ENCODE assay signal across 1 cellular context in genomic region chr22:36411589-36412258, GRCh38.
TF ChIP-seq lines count a peak whose summit lies in the region.

No MANE protein-coding gene starts in this region.

TF ChIP-seq in HepG2, 621 proteins besides CTCF, POLR2A, EP300 and RAD21 (continued from another document):
- peak; percentile 60 for TF ChIP-seq FOXP4 (CRISPR knock-in tag; IDR thresholded peaks at IDR 0.05)
- no peak for TF ChIP-seq GABPA (IDR thresholded peaks at IDR 0.05; ENCODE audit: low read depth, low read length)
- peak; percentile 42; the same call in 1 of the 2 replicates for TF ChIP-seq GABPA (CRISPR knock-in tag; IDR thresholded peaks at IDR 0.05; ENCODE audit: low read depth)
- TF ChIP-seq NFKBIZ (CRISPR knock-in tag; IDR thresholded peaks at IDR 0.05), result 0 out of 2 replicates have a peak, but pooled peaks have one; percentile 18
- no peak for TF ChIP-seq ZFYVE20 (CRISPR knock-in tag; IDR thresholded peaks at IDR 0.05; ENCODE audit: borderline replicate concordance, low read depth)
- peak; percentile 38; the same call in 1 of the 2 replicates for TF ChIP-seq ZMYM4 (CRISPR knock-in tag; IDR thresholded peaks at IDR 0.05)
- TF ChIP-seq LRRFIP1 (CRISPR knock-in tag; conservative IDR thresholded peaks at IDR 0.05), result no peak
- no peak for TF ChIP-seq SOX6 (IDR thresholded peaks at IDR 0.05)
- TF ChIP-seq SOX6 (CRISPR knock-in tag; IDR thresholded peaks at IDR 0.05), result peak; percentile 75
- TF ChIP-seq CBX5 (CRISPR knock-in tag; IDR thresholded peaks at IDR 0.05; ENCODE audit: borderline replicate concordance), result no peak
- TF ChIP-seq KLF12 (CRISPR knock-in tag; IDR thresholded peaks at IDR 0.05; ENCODE audit: borderline replicate concordance), result no peak
- TF ChIP-seq BRD4 (CRISPR knock-in tag; IDR thresholded peaks at IDR 0.05), result no peak
- no peak for TF ChIP-seq ZNF660 (CRISPR knock-in tag; IDR thresholded peaks at IDR 0.05; ENCODE audit: borderline replicate concordance, low read depth)
- TF ChIP-seq GFI1 (CRISPR knock-in tag; IDR thresholded peaks at IDR 0.05; ENCODE audit: borderline replicate concordance), result 0 out of 2 replicates have a peak, but pooled peaks have one; percentile 22
- TF ChIP-seq ZBTB14 (CRISPR knock-in tag; IDR thresholded peaks at IDR 0.05), result no peak
- 0 out of 2 replicates have a peak, but pooled peaks have one; percentile 48 for TF ChIP-seq MEF2D (CRISPR knock-in tag; IDR thresholded peaks at IDR 0.05)
- peak; percentile 93 for TF ChIP-seq ZNF770 (CRISPR knock-in tag; IDR thresholded peaks at IDR 0.05)
- TF ChIP-seq TOPORS (CRISPR knock-in tag; IDR thresholded peaks at IDR 0.05), result no peak
- TF ChIP-seq ESRRA (CRISPR knock-in tag; IDR thresholded peaks at IDR 0.05; ENCODE audit: low read depth), result peak; percentile 50; the same call in 1 of the 2 replicates
- TF ChIP-seq KDM6A (CRISPR knock-in tag; IDR thresholded peaks at IDR 0.05; ENCODE audit: low read depth), result peak; percentile 16; the same call in 1 of the 2 replicates
- no peak for TF ChIP-seq ZNF563 (CRISPR knock-in tag; IDR thresholded peaks at IDR 0.05)
- no peak for TF ChIP-seq HOXD1 (CRISPR knock-in tag; IDR thresholded peaks at IDR 0.05)
- no peak for TF ChIP-seq E2F1 (CRISPR knock-in tag; IDR thresholded peaks at IDR 0.05)
- no peak for TF ChIP-seq PREB (CRISPR knock-in tag; IDR thresholded peaks at IDR 0.05)
- TF ChIP-seq DMAP1 (CRISPR knock-in tag; IDR thresholded peaks at IDR 0.05), result no peak
- peak; percentile 30; the same call in 1 of the 2 replicates for TF ChIP-seq ZNF331 (CRISPR knock-in tag; IDR thresholded peaks at IDR 0.05)
- TF ChIP-seq MAX (IDR thresholded peaks at IDR 0.05), result peak; percentile 68
- no peak for TF ChIP-seq ZNF609 (CRISPR knock-in tag; IDR thresholded peaks at IDR 0.05; ENCODE audit: borderline replicate concordance)
- peak; percentile 68 for TF ChIP-seq BHLHE40 (IDR thresholded peaks at IDR 0.05; ENCODE audit: low read length)
- TF ChIP-seq ZNF264 (CRISPR knock-in tag; IDR thresholded peaks at IDR 0.05), result 0 out of 2 replicates have a peak, but pooled peaks have one; percentile 26
- TF ChIP-seq CHD4 (IDR thresholded peaks at IDR 0.05; ENCODE audit: borderline replicate concordance, low read length), result peak; percentile 67; the same call in 1 of the 2 replicates
- TF ChIP-seq MEIS1 (CRISPR knock-in tag; IDR thresholded peaks at IDR 0.05; ENCODE audit: borderline replicate concordance), result 0 out of 2 replicates have a peak, but pooled peaks have one; percentile 73
- TF ChIP-seq SP5 (CRISPR knock-in tag; IDR thresholded peaks at IDR 0.05; ENCODE audit: borderline replicate concordance, low read depth), result 0 out of 2 replicates have a peak, but pooled peaks have one; percentile 16
